Comparison of ENCODE assay signal across 1 cellular context in genomic region chr1:94817697-94818096, GRCh38.
TF ChIP-seq lines count a peak whose summit lies in the region.

No MANE protein-coding gene starts in this region.

TF ChIP-seq in HepG2, 621 proteins besides CTCF, POLR2A, EP300 and RAD21 (continued from another document):
- TF ChIP-seq MEIS1 (CRISPR knock-in tag; IDR thresholded peaks at IDR 0.05; ENCODE audit: borderline replicate concordance) (no peak), PRDM15 (CRISPR knock-in tag; IDR thresholded peaks at IDR 0.05) (no peak), ARID2 (CRISPR knock-in tag; IDR thresholded peaks at IDR 0.05; ENCODE audit: borderline replicate concordance) (no peak), SP1 (IDR thresholded peaks at IDR 0.05) (no peak), SP1 (CRISPR knock-in tag; IDR thresholded peaks at IDR 0.05) (no peak), MIXL1 (CRISPR knock-in tag; IDR thresholded peaks at IDR 0.05) (no peak), ZNF577 (CRISPR knock-in tag; IDR thresholded peaks at IDR 0.05; ENCODE audit: borderline replicate concordance, low read depth) (no peak), ZNF782 (CRISPR knock-in tag; IDR thresholded peaks at IDR 0.05; ENCODE audit: borderline replicate concordance) (no peak), ZNF674 (CRISPR knock-in tag; IDR thresholded peaks at IDR 0.05; ENCODE audit: low read depth) (no peak)
